Comparison of ENCODE assay signal across 8 cellular contexts in genomic region chr12:75505706-75506312, GRCh38. TPM values are rescaled to one million over a fixed set of nuclear protein-coding genes. Genes with fewer than 3 reads are reported as not detected.
DNase-seq lines count a peak whose midpoint lies in the region; ATAC-seq, FAIRE-seq and TF ChIP-seq lines count a peak whose summit lies in the region.

No MANE protein-coding gene starts in this region.

- peak overlapping the region; percentile 44 for H3K27ac ChIP-seq in Karpas-422 (ENCODE audit: low read length)

- H3K4me3 ChIP-seq in Karpas-422 (ENCODE audit: low read length) = no peak overlapping the region
- H3K4me3 ChIP-seq in bronchial epithelial cell (ENCODE audit: low read depth, low read length) = no peak overlapping the region

- H3K79me2 ChIP-seq in Karpas-422 (ENCODE audit: low read length) = peaks cover 94% of the 10 kb centered on the region

- ATAC-seq in HG03432 (IDR thresholded peaks at IDR 0.05; ENCODE audit: unreplicated experiment) = no peak

- H3K27me3 ChIP-seq in Karpas-422 (ENCODE audit: low read length) (no peaks in the 10 kb centered on the region), bronchial epithelial cell (ENCODE audit: control insufficient read depth, insufficient read depth, low read length) (no peaks in the 10 kb centered on the region)

- H3K36me3 Mint-ChIP-seq in neural crest cell (ENCODE audit: low read depth) = no peaks in the 10 kb centered on the region
- H3K36me3 Mint-ChIP-seq in T-helper 2 cell treated with Interferon-gamma antibody and Interleukin-4, amounts not matched to agents 5 μg/mL and 100 μg/mL, for 36 hours (ENCODE audit: low read depth) = peaks cover 41% of the 10 kb centered on the region

- no peak overlapping the region for H3K4me2 ChIP-seq in Karpas-422 (ENCODE audit: low read depth, low read length, poor library complexity, severe bottlenecking)

- peak; percentile 39 for TF ChIP-seq CTCF in bronchial epithelial cell (IDR thresholded peaks at IDR 0.05; ENCODE audit: insufficient read depth, low read length, severe bottlenecking)
- TF ChIP-seq CTCF in neural crest cell (conservative IDR thresholded peaks at IDR 0.05) = peak; percentile 82

- no peak for FAIRE-seq in bronchial epithelial cell (lab: Jason Lieb, UNC)

- 0 out of 2 replicates have a peak, but pooled peaks cover 5% of the 10 kb centered on the region for H4K20me1 ChIP-seq in Karpas-422 (ENCODE audit: insufficient read depth, low read depth, low read length)

- H3K4me1 ChIP-seq in Karpas-422 (ENCODE audit: low read length) = peaks cover 44% of the 10 kb centered on the region

- H3K4me1 Mint-ChIP-seq in neural crest cell = peaks cover 15% of the 10 kb centered on the region
- peaks cover 28% of the 10 kb centered on the region for H3K4me1 Mint-ChIP-seq in T-helper 2 cell treated with Interferon-gamma antibody and Interleukin-4, amounts not matched to agents 5 μg/mL and 100 μg/mL, for 36 hours (ENCODE audit: low read depth)

- H3K9me3 ChIP-seq in Karpas-422 (ENCODE audit: low read length) = no peaks in the 10 kb centered on the region

- DNase-seq in NCI-H510A treated with DMSO at 0.1 percent for 48 hours (lab: John Stamatoyannopoulos, UW) = peak; percentile 15
- no peak for DNase-seq in NCI-H510A (lab: John Stamatoyannopoulos, UW)
- peak; percentile 71 for DNase-seq in Karpas-422
- DNase-seq in bronchial epithelial cell (ENCODE audit: low read depth) = peak; percentile 42
- DNase-seq in neural crest cell (ENCODE audit: low read depth, low spot score) = no peak
- no peak for DNase-seq in T-helper 2 cell treated with Interferon-gamma antibody and Interleukin-4, amounts not matched to agents 5 μg/mL and 100 μg/mL, for 36 hours (ENCODE audit: low spot score)
- no peak for DNase-seq in posterior vena cava (ENCODE audit: low spot score)

- H3K4me3 Mint-ChIP-seq in neural crest cell = peak overlapping the region; percentile 5
- H3K4me3 Mint-ChIP-seq in T-helper 2 cell treated with Interferon-gamma antibody and Interleukin-4, amounts not matched to agents 5 μg/mL and 100 μg/mL, for 36 hours = no peak overlapping the region

- intact Hi-C loops in posterior vena cava (cut with DNase I) = no loop called here

- H3K27ac Mint-ChIP-seq in neural crest cell (ENCODE audit: unreplicated experiment) = no peak overlapping the region
- H3K27ac Mint-ChIP-seq in T-helper 2 cell treated with Interferon-gamma antibody and Interleukin-4, amounts not matched to agents 5 μg/mL and 100 μg/mL, for 36 hours = no peak overlapping the region

- no peaks in the 10 kb centered on the region for H3K9me3 Mint-ChIP-seq in neural crest cell
- H3K9me3 Mint-ChIP-seq in T-helper 2 cell treated with Interferon-gamma antibody and Interleukin-4, amounts not matched to agents 5 μg/mL and 100 μg/mL, for 36 hours = no peaks in the 10 kb centered on the region

- no peaks in the 10 kb centered on the region for H3K27me3 Mint-ChIP-seq in neural crest cell (ENCODE audit: low read depth)
- H3K27me3 Mint-ChIP-seq in T-helper 2 cell treated with Interferon-gamma antibody and Interleukin-4, amounts not matched to agents 5 μg/mL and 100 μg/mL, for 36 hours (ENCODE audit: low read depth) = no peaks in the 10 kb centered on the region

- peaks cover 69% of the 10 kb centered on the region for H3K36me3 ChIP-seq in Karpas-422 (ENCODE audit: insufficient read depth, low read length)
- H3K36me3 ChIP-seq in bronchial epithelial cell (ENCODE audit: control insufficient read depth, insufficient read depth, low read length) = peaks cover 12% of the 10 kb centered on the region

- no peaks in the 10 kb centered on the region for H3K9me2 ChIP-seq in Karpas-422 (replicated peaks; ENCODE audit: insufficient read depth, low read length)

- no peak overlapping the region for H3K9ac ChIP-seq in Karpas-422 (ENCODE audit: low read length)

- H2AFZ ChIP-seq in Karpas-422 (ENCODE audit: low read length) = no peak overlapping the region

RNA-seq across cellular contexts. Expression of gene KRR1, which starts 5.6 kb away (rescaled TPM):
- 35.8 and 63.8 TPM in 2 replicates for total RNA-seq in Karpas-422 (2014; rRNA removed; shearing (Covaris generic); ENCODE audit: low replicate concordance)
- total RNA-seq in bronchial epithelial cell (23.2 and 30.8 TPM in 2 replicates), neural crest cell (52.9 and 59.4 TPM in 2 replicates), posterior vena cava (10 to 100 TPM; 47.6 TPM)

RNA-seq across cellular contexts. Expression of gene GLIPR1, which starts 25.3 kb away (rescaled TPM):
- total RNA-seq in Karpas-422 (2014; rRNA removed; shearing (Covaris generic); ENCODE audit: low replicate concordance) = 55.0 and 149 TPM in 2 replicates
- total RNA-seq in bronchial epithelial cell (5.8 and 15.0 TPM in 2 replicates), neural crest cell (0.36 and 0.84 TPM in 2 replicates), posterior vena cava (10 to 100 TPM; 57.2 to 68.0 TPM)

Comparison
In these comparisons a context has a peak if more than half of its experiments do, and no peak if none do; other contexts are left out.
1. DNase-seq: peak in NCI-H510A treated with DMSO at 0.1 percent for 48 hours (single experiment), Karpas-422 (single experiment) and bronchial epithelial cell (single experiment); none in NCI-H510A (single experiment), neural crest cell (single experiment), T-helper 2 cell treated with Interferon-gamma antibody and Interleukin-4, amounts not matched to agents 5 μg/mL and 100 μg/mL, for 36 hours (single experiment) and posterior vena cava (single experiment).